Comparison of ENCODE assay signal across 35 cellular contexts in the genomic region with DNA sequence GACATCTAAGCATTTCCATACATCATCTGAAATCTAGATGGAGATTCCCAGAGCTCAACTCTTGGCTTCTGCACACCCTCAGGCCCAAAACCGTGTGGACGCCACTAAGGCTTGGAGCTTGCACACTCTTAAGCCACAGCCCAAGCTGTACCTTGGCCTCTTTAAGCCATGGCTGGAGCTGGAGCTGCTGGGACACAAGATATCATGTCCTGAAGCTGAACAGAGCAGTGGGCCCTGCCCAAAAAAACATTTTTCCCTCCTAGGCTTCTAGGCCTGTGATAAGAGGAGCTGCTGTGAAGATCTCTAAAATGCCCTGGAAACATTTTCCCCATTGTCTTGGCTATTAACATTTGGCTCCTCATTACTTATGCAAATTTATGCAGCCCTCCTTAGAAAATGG.
"Had no signal": no experiment of that assay in that cellular context is flagged by ENCODE, and none has a peak within 500 bp of the region (broad histone marks: within the 10 kb centered on the region; RNA-seq: fewer than 3 reads in every experiment).

No MANE protein-coding gene starts in this region.

- H3K9me3 ChIP-seq: MG63 had no signal

- DNase-seq: Karpas-422, Kasumi-1, MG63, MM.1S, MV-4-11, NCI-H1048, NCI-H1092, NCI-H1092 treated with DMSO at 0.1 percent for 48 hours, NCI-H1105, NCI-H1105 treated with DMSO at 0.1 percent for 48 hours, NCI-H1417, NCI-H1417 treated with DMSO at 0.1 percent for 48 hours, NCI-H1436, NCI-H1436 treated with DMSO at 0.1 percent for 48 hours, NCI-H146, NCI-H1694, NCI-H1694 treated with DMSO at 0.1 percent for 48 hours, NCI-H187, NCI-H187 treated with DMSO at 0.1 percent for 48 hours, NCI-H1930, NCI-H2029, NCI-H2029 treated with DMSO at 0.1 percent for 48 hours, NCI-H2081, NCI-H2081 treated with DMSO at 0.1 percent for 48 hours, NCI-H2107, NCI-H2171, NCI-H2171 treated with DMSO at 0.1 percent for 48 hours, NCI-H2227 treated with DMSO at 0.1 percent for 48 hours, NCI-H226, NCI-H345, NCI-H446, NCI-H446 treated with DMSO at 0.1 percent for 48 hours, NCI-H510A, NCI-H510A treated with DMSO at 0.1 percent for 48 hours, NCI-H524 had no signal

- H3K4me3 ChIP-seq: MG63 had no signal

- H3K36me3 ChIP-seq: MG63 had no signal

- H3K27me3 ChIP-seq: MG63 had no signal
